In the genomic region with DNA sequence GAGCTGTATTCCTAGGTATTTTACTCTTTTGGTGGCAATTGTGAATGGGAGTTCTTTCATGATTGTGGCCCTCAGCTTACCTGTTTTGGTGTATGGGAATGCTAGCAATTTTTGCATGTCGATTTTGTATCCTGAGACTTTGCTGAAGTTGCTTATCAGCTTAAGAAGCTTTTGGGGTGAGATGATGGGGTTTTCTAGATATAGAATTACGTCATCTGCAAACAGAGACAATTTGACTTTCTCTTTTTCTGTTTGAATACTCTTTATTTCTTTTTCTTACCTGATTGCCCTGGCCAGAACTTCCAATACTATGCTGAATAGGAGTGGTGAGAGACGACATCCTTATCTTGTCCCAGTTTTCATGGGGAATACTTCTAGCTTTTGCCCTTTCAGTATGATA, we compare ENCODE assay signal across 28 cellular contexts.
"Had no signal": no experiment of that assay in that cellular context is flagged by ENCODE, and none has a peak within 500 bp of the region (broad histone marks: within the 10 kb centered on the region; RNA-seq: fewer than 3 reads in every experiment).

No MANE protein-coding gene starts in this region.

- H3K9me3 ChIP-seq: colonic mucosa, esophagus muscularis mucosa, esophagus squamous epithelium, gastrocnemius medialis had no signal

- DNase-seq: colonic mucosa; cortex of kidney; dermis blood vessel endothelial cell; dorsolateral prefrontal cortex; effector CD4-positive, alpha-beta T cell; effector CD8-positive, alpha-beta T cell; effector memory CD4-positive, alpha-beta T cell; effector memory CD8-positive, alpha-beta T cell; endodermal cell; erythroblast; esophagus squamous epithelium; foreskin fibroblast; foreskin keratinocyte; foreskin melanocyte; gastrocnemius medialis; glutamatergic neuron; head of caudate nucleus; heart left ventricle; heart right ventricle had no signal

- H3K27ac ChIP-seq: colonic mucosa, coronary artery, dorsolateral prefrontal cortex, epithelial cell of prostate, esophagus muscularis mucosa, esophagus squamous epithelium, foreskin keratinocyte, gastrocnemius medialis, gastroesophageal sphincter, heart left ventricle, heart right ventricle had no signal

- H3K27me3 ChIP-seq: colonic mucosa, dorsolateral prefrontal cortex, esophagus muscularis mucosa, esophagus squamous epithelium, foreskin keratinocyte, gastrocnemius medialis, gastroesophageal sphincter, heart left ventricle, heart right ventricle had no signal

- FAIRE-seq: colon, endometrium, endothelial cell of umbilical vein, frontal cortex had no signal

- ATAC-seq: effector memory CD8-positive, alpha-beta T cell; esophagus mucosa; foreskin keratinocyte; gastrocnemius medialis; gastroesophageal sphincter; heart left ventricle; heart right ventricle had no signal

- H3K36me3 ChIP-seq: colonic mucosa, esophagus muscularis mucosa, esophagus squamous epithelium, gastrocnemius medialis, gastroesophageal sphincter, heart left ventricle, heart right ventricle had no signal

- H3K4me1 ChIP-seq: colonic mucosa, esophagus muscularis mucosa, esophagus squamous epithelium, foreskin keratinocyte, gastrocnemius medialis, gastroesophageal sphincter, heart left ventricle, heart right ventricle had no signal

- H3K4me3 ChIP-seq: colonic mucosa, coronary artery, dorsolateral prefrontal cortex, esophagus muscularis mucosa, esophagus squamous epithelium, gastrocnemius medialis, gastroesophageal sphincter, heart left ventricle, heart right ventricle had no signal
